ENCODE assay signal across 8 cellular contexts in genomic region chr20:52192296-52193007, GRCh38. TPM values are rescaled to one million over a fixed set of nuclear protein-coding genes. Genes with fewer than 3 reads are reported as not detected.
A peak's percentile ranks its signal among the peaks of the same experiment; 100 is the strongest.
DNase-seq lines count a peak whose midpoint lies in the region; ATAC-seq and TF ChIP-seq lines count a peak whose summit lies in the region.

No MANE protein-coding gene starts in this region.

- H3K27ac Mint-ChIP-seq in activated CD8-positive, alpha-beta memory T cell treated with anti-CD3 and anti-CD28 coated beads, Interleukin-2, amount 10 ng/mL, durations not matched to agents 7 days and 5 days = peak overlapping the region; percentile 78
- peak overlapping the region; percentile 62 to 94 (median 84) for H3K27ac Mint-ChIP-seq in naive B cell

- no peak for DNase-seq in activated CD8-positive, alpha-beta memory T cell treated with anti-CD3 and anti-CD28 coated beads, Interleukin-2, amount 10 ng/mL, durations not matched to agents 7 days and 5 days
- DNase-seq in activated CD8-positive, alpha-beta memory T cell treated with anti-CD3 and anti-CD28 coated beads, Interleukin-2, amount 50 U/mL, for 48 hours = no peak
- DNase-seq in HuH-7 (ENCODE audit: low spot score) (peak; percentile 74), erythroblast (lab: John Stamatoyannopoulos, UW) (peak; percentile 58 to 68), naive B cell (no peak), NCI-H446 (lab: John Stamatoyannopoulos, UW) (no peak)

- no peaks in the 10 kb centered on the region for H3K9me3 Mint-ChIP-seq in activated CD8-positive, alpha-beta memory T cell treated with anti-CD3 and anti-CD28 coated beads, Interleukin-2, amount 10 ng/mL, durations not matched to agents 7 days and 5 days (ENCODE audit: low read depth)
- H3K9me3 Mint-ChIP-seq in naive B cell = peaks cover 0 to 2% (median 0%) of the 10 kb centered on the region in 7 donors

- TF ChIP-seq POLR2A in erythroblast (IDR thresholded peaks at IDR 0.05; ENCODE audit: low read length) = no peak

- ATAC-seq in activated CD8-positive, alpha-beta memory T cell treated with anti-CD3 and anti-CD28 coated beads, Interleukin-2, amount 10 ng/mL, durations not matched to agents 7 days and 5 days = peak; percentile 29
- ATAC-seq in GM21619 (IDR thresholded peaks at IDR 0.05; ENCODE audit: unreplicated experiment) (peak; percentile 49), SK-N-SH treated with all-trans-retinoic acid at 6 μM for 48 hours (peak; percentile 77), naive B cell (ENCODE audit: low read depth in 2 of 2) (peak; percentile 11 to 13)

- CTCF ChIA-PET in activated CD8-positive, alpha-beta memory T cell treated with anti-CD3 and anti-CD28 coated beads, Interleukin-2, amount 10 ng/mL, durations not matched to agents 7 days and 5 days (lab: Charles Lee) = interaction anchor here (0.8 to 3.4 kb wide), 8 partner anchors 10 to 120 kb away, joined by 3 to 19 read pairs (median 6); no protein-coding TSS in a partner anchor

- peak overlapping the region; percentile 73 for H3K4me3 Mint-ChIP-seq in activated CD8-positive, alpha-beta memory T cell treated with anti-CD3 and anti-CD28 coated beads, Interleukin-2, amount 10 ng/mL, durations not matched to agents 7 days and 5 days
- peak overlapping the region; percentile 87 to 97 (median 94) for H3K4me3 Mint-ChIP-seq in naive B cell

- peaks cover 18% of the 10 kb centered on the region for H3K4me1 Mint-ChIP-seq in activated CD8-positive, alpha-beta memory T cell treated with anti-CD3 and anti-CD28 coated beads, Interleukin-2, amount 10 ng/mL, durations not matched to agents 7 days and 5 days
- H3K4me1 Mint-ChIP-seq in naive B cell = peaks cover 9 to 25% (median 11%) of the 10 kb centered on the region in 3 donors

- H3K36me3 Mint-ChIP-seq in activated CD8-positive, alpha-beta memory T cell treated with anti-CD3 and anti-CD28 coated beads, Interleukin-2, amount 10 ng/mL, durations not matched to agents 7 days and 5 days = no peaks in the 10 kb centered on the region
- H3K36me3 Mint-ChIP-seq in naive B cell = no peaks in the 10 kb centered on the region

- H3K27me3 Mint-ChIP-seq in activated CD8-positive, alpha-beta memory T cell treated with anti-CD3 and anti-CD28 coated beads, Interleukin-2, amount 10 ng/mL, durations not matched to agents 7 days and 5 days = no peaks in the 10 kb centered on the region
- no peaks in the 10 kb centered on the region for H3K27me3 Mint-ChIP-seq in naive B cell

TF ChIP-seq in SK-N-SH treated with all-trans-retinoic acid at 6 μM for 48 hours, 23 proteins besides CTCF, POLR2A, EP300 and RAD21:
- TF ChIP-seq GLIS3 (CRISPR knock-in tag; IDR thresholded peaks at IDR 0.05) (no peak), ZNF8 (CRISPR knock-in tag; IDR thresholded peaks at IDR 0.05) (no peak), PPARA (CRISPR knock-in tag; IDR thresholded peaks at IDR 0.05; ENCODE audit: borderline replicate concordance) (no peak), ZFP30 (CRISPR knock-in tag; IDR thresholded peaks at IDR 0.05) (no peak)

RNA-seq across cellular contexts. Expression of gene ZFP64, which starts 0.9 kb away (rescaled TPM):
- total RNA-seq in activated CD8-positive, alpha-beta memory T cell treated with anti-CD3 and anti-CD28 coated beads, Interleukin-2, amount 10 ng/mL, durations not matched to agents 7 days and 5 days = 10 to 100 TPM; 11.3 to 11.5 TPM
- 10 to 100 TPM in 1 of 6 donors, 1 to 10 TPM in 5; 5.7 to 12.1 (median 7.9) TPM for polyA plus RNA-seq in naive B cell (ENCODE audit: low read depth in 6 of 6)

Comparison
In these comparisons a context has a peak if more than half of its experiments do, and no peak if none do; other contexts are left out.
1. ATAC-seq: peak in every context shown above with its lines; median percentile 77 in SK-N-SH treated with all-trans-retinoic acid at 6 μM for 48 hours; 49 in GM21619; 29 in activated CD8-positive, alpha-beta memory T cell treated with anti-CD3 and anti-CD28 coated beads, Interleukin-2, amount 10 ng/mL, durations not matched to agents 7 days and 5 days; 12 in naive B cell.
2. DNase-seq: peak in HuH-7 (single experiment) and erythroblast (2 of 2); none in activated CD8-positive, alpha-beta memory T cell treated with anti-CD3 and anti-CD28 coated beads, Interleukin-2, amount 10 ng/mL, durations not matched to agents 7 days and 5 days (single experiment), activated CD8-positive, alpha-beta memory T cell treated with anti-CD3 and anti-CD28 coated beads, Interleukin-2, amount 50 U/mL, for 48 hours (single experiment), naive B cell (single experiment) and NCI-H446 (0 of 2).